ENCODE assay signal across 16 cellular contexts in the genomic region with DNA sequence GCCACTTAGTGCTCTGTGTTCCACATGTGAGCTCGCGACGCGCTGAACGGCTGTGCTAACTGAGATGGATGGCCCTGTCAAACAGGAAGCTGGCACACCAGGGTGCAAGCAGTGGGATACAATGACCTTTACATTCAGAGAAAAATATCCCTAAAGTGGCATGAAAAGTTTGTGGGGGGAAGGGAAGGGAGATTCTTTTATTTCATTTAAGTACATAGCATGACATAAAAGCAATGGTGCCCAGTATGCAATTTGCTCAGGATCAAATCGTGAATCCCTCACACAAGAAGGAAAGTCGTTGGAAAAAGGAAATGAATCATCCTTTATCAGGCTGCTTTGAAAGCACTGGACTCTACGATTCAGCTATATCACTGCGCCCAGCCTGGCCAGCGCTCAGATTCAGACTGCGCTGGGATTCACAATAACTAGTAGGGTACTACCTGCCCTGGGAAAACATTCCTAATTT. TPM values are rescaled to one million over a fixed set of nuclear protein-coding genes. Genes with fewer than 3 reads are reported as not detected.
DNase-seq lines count a peak whose midpoint lies in the region; ATAC-seq, FAIRE-seq and TF ChIP-seq lines count a peak whose summit lies in the region.
"Had no signal": no experiment of that assay in that cellular context is flagged by ENCODE, and none has a peak within 500 bp of the region (broad histone marks: within the 10 kb centered on the region; RNA-seq: fewer than 3 reads in every experiment).

No MANE protein-coding gene starts in this region.

- H3K9ac ChIP-seq in HCT116 (ENCODE audit: low read length) (peak overlapping the region; percentile 34), H1 (replicated peaks in 1 of 4; ENCODE audit: extremely low read depth in 1 of 4, low read depth in 3 of 4, low read length in 3 of 4) (no peak overlapping the region), neural progenitor cell (no peak overlapping the region)

- H3K4me3 ChIP-seq in HCT116 (replicated peaks in 1 of 2; ENCODE audit: low read depth in 1 of 2, low read length in 2 of 2) = peak overlapping the region; percentile 17 to 40; a peak in 3 of 4 replicates
- peak overlapping the region in 1 of 4 experiments; percentile 40; a peak in 1 of 8 replicates for H3K4me3 ChIP-seq in H1 (ENCODE audit: extremely low read depth in 1 of 4, insufficient read depth in 2 of 4, low read depth in 3 of 4, low read length in 4 of 4)
- no peak overlapping the region for H3K4me3 ChIP-seq in neural progenitor cell
- H3K4me3 ChIP-seq: ascending aorta had no signal

- intact Hi-C loops in HCT116 (cut with micrococcal nuclease) = no loop called here

- H3K18ac ChIP-seq in H1 (ENCODE audit: extremely low read depth, low read length) = no peak overlapping the region

- no peaks in the 10 kb centered on the region for H3K36me3 ChIP-seq in HCT116 (ENCODE audit: control insufficient read depth in 1 of 2, insufficient read depth in 2 of 2, low read length in 2 of 2)
- no peaks in the 10 kb centered on the region for H3K36me3 ChIP-seq in H1 (ENCODE audit: control insufficient read depth in 2 of 4, insufficient read depth in 4 of 4, low read length in 3 of 4)
- H3K36me3 ChIP-seq in neural progenitor cell = no peaks in the 10 kb centered on the region

- H3K4me2 ChIP-seq in HCT116 (ENCODE audit: low read length) (peak overlapping the region; percentile 70), H1 (ENCODE audit: insufficient read depth in 1 of 2, low read depth in 2 of 2, low read length in 2 of 2) (peak overlapping the region; percentile 61 to 72), neural progenitor cell (no peak overlapping the region)

- H3K9me3 ChIP-seq in HCT116 (ENCODE audit: control insufficient read depth in 1 of 2, insufficient read depth in 1 of 2, low read depth in 1 of 2, low read length in 2 of 2) (no peaks in the 10 kb centered on the region), H1 (ENCODE audit: insufficient read depth in 2 of 2, low read depth in 1 of 2, low read length in 1 of 2) (no peaks in the 10 kb centered on the region), neural progenitor cell (ENCODE audit: low read depth) (no peaks in the 10 kb centered on the region)
- H3K9me3 ChIP-seq: ascending aorta had no signal

- POLR2A ChIA-PET in HCT116 (lab: Charles Lee) = interaction anchor here (1.0 to 1.2 kb wide), 2 partner anchors 10 to 27 kb away, joined by 3 read pairs; no protein-coding TSS in a partner anchor
- POLR2A ChIA-PET in H1 (lab: Charles Lee; ENCODE audit: partially characterized antibody) = interaction anchor here (0.6 to 2.0 kb wide), 5 partner anchors 10 to 35 kb away, joined by 3 to 5 read pairs (median 3); no protein-coding TSS in a partner anchor

- DNase-seq in HCT116 (ENCODE audit: low read depth, low spot score) = peak; percentile 58
- DNase-seq in NCI-H69 (lab: John Stamatoyannopoulos, UW) = peak; percentile 88
- DNase-seq in H1 (ENCODE audit: low read depth in 1 of 2, low spot score in 2 of 2) = no peak
- DNase-seq in neural progenitor cell (ENCODE audit: low spot score) = peak; percentile 11
- DNase-seq in SK-N-DZ (ENCODE audit: low spot score) = no peak
- DNase-seq in activated naive CD8-positive, alpha-beta T cell treated with anti-CD3 and anti-CD28 coated beads, Interleukin-2, amount 50 U/mL, for 24 hours = no peak
- DNase-seq: activated CD4-positive, alpha-beta T cell treated with anti-CD3 and anti-CD28 coated beads for 4 hours; COR-L47; midbrain; NCI-H1436; trophoblast cell had no signal

- 27% methylated on average over 11 of the region's 11 CpGs; no CpG with 5 or more reads in 1 of the 2 experiments for WGBS in H1 (ENCODE audit: extremely low coverage in 1 of 2, insufficient coverage in 1 of 2, insufficient read length in 1 of 2, insufficient replicate concordance in 2 of 2, low coverage in 1 of 2, low lambda C conversion rate in 2 of 2, missing lambda C conversion rate in 1 of 2), 2 experiments

- no peak overlapping the region for H4K5ac ChIP-seq in H1 (ENCODE audit: insufficient read length, low read depth, low read length)

- H3K4ac ChIP-seq in H1 (replicated peaks; ENCODE audit: insufficient read length, low read depth, low read length) = no peak overlapping the region

- no peak overlapping the region for H3K23ac ChIP-seq in H1 (ENCODE audit: insufficient read length)

- no peaks in the 10 kb centered on the region for H3K23me2 ChIP-seq in H1 (ENCODE audit: low read depth, low read length)

- CTCF ChIA-PET in HCT116 (lab: Charles Lee) (no interaction called here), H1 (lab: Charles Lee; ENCODE audit: partially characterized antibody) (interaction anchor here (1.1 to 1.7 kb wide), 5 partner anchors 17 to 38 kb away, joined by 4 to 9 read pairs (median 5); no protein-coding TSS in a partner anchor)

- RAD21 ChIA-PET in HCT116 (lab: Charles Lee; ENCODE audit: low non-redundant PET in 1 of 2, low total read pairs in 2 of 2, uncharacterized antibody in 2 of 2, unreplicated experiment in 2 of 2) = no interaction called here

- no TSS peak for BruUV-seq in HCT116 (replicated peaks; lab: Mats Ljungman, UMichigan)

- no peak overlapping the region for H2AK5ac ChIP-seq in H1 (ENCODE audit: low read depth, low read length)

- H3K14ac ChIP-seq in H1 (ENCODE audit: insufficient read length) = no peak overlapping the region

- no peaks in the 10 kb centered on the region for H3K9me2 ChIP-seq in HCT116 (ENCODE audit: insufficient read depth)

- H3K79me1 ChIP-seq in H1 (ENCODE audit: low read depth, low read length) = no peaks in the 10 kb centered on the region

- TF ChIP-seq POLR2A in HCT116 (IDR thresholded peaks at IDR 0.05; ENCODE audit: borderline replicate concordance, extremely low read depth, insufficient read depth, insufficient read length) = no peak
- TF ChIP-seq POLR2A in H1 (IDR thresholded peaks at IDR 0.05; ENCODE audit: control extremely low read depth in 1 of 2, low read depth in 2 of 2, low read length in 2 of 2) = no peak

- no peak overlapping the region for H2BK12ac ChIP-seq in H1 (ENCODE audit: low read depth, low read length)

- no peak overlapping the region for H2BK20ac ChIP-seq in H1 (ENCODE audit: low read length)

- H3K27me3 ChIP-seq in HCT116 (ENCODE audit: insufficient read depth, low read length) (no peaks in the 10 kb centered on the region), H1 (replicated peaks in 1 of 4; ENCODE audit: control insufficient read depth in 3 of 4, extremely low read depth in 1 of 4, insufficient read depth in 3 of 4, low read length in 3 of 4) (no peaks in the 10 kb centered on the region), neural progenitor cell (no peaks in the 10 kb centered on the region)
- H3K27me3 ChIP-seq: ascending aorta had no signal

- peak; percentile 80 for ATAC-seq in HCT116
- ATAC-seq in activated CD4-positive, CD25-positive, alpha-beta regulatory T cell treated with anti-CD3 and anti-CD28 coated beads, Interleukin-2, amount 50 U/mL, for 24 hours = no peak
- ATAC-seq in activated naive CD8-positive, alpha-beta T cell treated with anti-CD3 and anti-CD28 coated beads, Interleukin-2, amount 50 U/mL, for 24 hours = no peak
- ATAC-seq in GM18502 (IDR thresholded peaks at IDR 0.05; ENCODE audit: poor library complexity, unreplicated experiment) = no peak

- no peak for FAIRE-seq in H1 (lab: Jason Lieb, UNC)
- FAIRE-seq: endometrium had no signal

- no peak overlapping the region for H4K91ac ChIP-seq in H1 (replicated peaks; ENCODE audit: insufficient read length, low read length)

- H2BK15ac ChIP-seq in H1 (ENCODE audit: low read length) = no peak overlapping the region

- TF ChIP-seq EP300 in H1 (IDR thresholded peaks at IDR 0.05; ENCODE audit: borderline replicate concordance in 1 of 2, low read depth in 2 of 2, low read length in 2 of 2) = 0 out of 3 replicates have a peak, but pooled peaks of 1 of the 2 experiments have one; percentile 8

- H2BK120ac ChIP-seq in H1 (replicated peaks; ENCODE audit: low read depth, low read length) = no peak overlapping the region

- peaks cover 6% of the 10 kb centered on the region; the same call in 1 of the 2 replicates for H3K79me2 ChIP-seq in HCT116 (ENCODE audit: insufficient read depth, low read length)
- no peaks in the 10 kb centered on the region for H3K79me2 ChIP-seq in H1 (ENCODE audit: control insufficient read depth in 1 of 2, insufficient read depth in 2 of 2, low read length in 2 of 2)
- H3K79me2 ChIP-seq in neural progenitor cell (ENCODE audit: low read depth) = no peaks in the 10 kb centered on the region

- peaks cover 43 to 45% of the 10 kb centered on the region in 2 experiments for H3K4me1 ChIP-seq in HCT116 (ENCODE audit: control insufficient read depth in 1 of 2, insufficient read depth in 2 of 2, low read length in 2 of 2)
- peaks cover 0 to 10% (median 3%) of the 10 kb centered on the region in 4 experiments; a peak in 4 of 7 replicates for H3K4me1 ChIP-seq in H1 (replicated peaks in 1 of 4; ENCODE audit: control insufficient read depth in 3 of 4, insufficient read depth in 4 of 4, low read length in 3 of 4)
- peaks cover 7% of the 10 kb centered on the region for H3K4me1 ChIP-seq in neural progenitor cell
- H3K4me1 ChIP-seq: ascending aorta had no signal

- H3K27ac Mint-ChIP-seq in neural progenitor cell = no peak overlapping the region
- no peak overlapping the region for H3K27ac Mint-ChIP-seq in activated naive CD8-positive, alpha-beta T cell treated with anti-CD3 and anti-CD28 coated beads, Interleukin-2, amount 50 U/mL, for 24 hours
- H3K27ac Mint-ChIP-seq: progenitor cell of endocrine pancreas had no signal

- H3F3A ChIP-seq in neural progenitor cell (ENCODE audit: low read depth) = no peaks in the 10 kb centered on the region

- no peaks in the 10 kb centered on the region for H3K27me3 Mint-ChIP-seq in neural progenitor cell (ENCODE audit: insufficient read depth, low read depth)
- peaks cover 20% of the 10 kb centered on the region for H3K27me3 Mint-ChIP-seq in activated naive CD8-positive, alpha-beta T cell treated with anti-CD3 and anti-CD28 coated beads, Interleukin-2, amount 50 U/mL, for 24 hours

- H3K4me1 Mint-ChIP-seq in neural progenitor cell = peaks cover 27% of the 10 kb centered on the region
- H3K4me1 Mint-ChIP-seq in activated naive CD8-positive, alpha-beta T cell treated with anti-CD3 and anti-CD28 coated beads, Interleukin-2, amount 50 U/mL, for 24 hours = no peaks in the 10 kb centered on the region

- no peaks in the 10 kb centered on the region for H3K36me3 Mint-ChIP-seq in neural progenitor cell
- no peaks in the 10 kb centered on the region for H3K36me3 Mint-ChIP-seq in activated naive CD8-positive, alpha-beta T cell treated with anti-CD3 and anti-CD28 coated beads, Interleukin-2, amount 50 U/mL, for 24 hours (ENCODE audit: low read depth)

- no peak overlapping the region for H4K8ac ChIP-seq in H1 (ENCODE audit: extremely low read depth, insufficient read depth, low read length)

- TF ChIP-seq RAD21 in HCT116 (IDR thresholded peaks at IDR 0.05; ENCODE audit: low read depth) = no peak
- no peak for TF ChIP-seq RAD21 in H1 (IDR thresholded peaks at IDR 0.05 in 1 of 2, conservative IDR thresholded peaks at IDR 0.05 in 1 of 2; ENCODE audit: low read depth in 2 of 2, low read length in 2 of 2)

- H2AFZ ChIP-seq in HCT116 (ENCODE audit: low read depth, low read length, poor library complexity, severe bottlenecking) = peak overlapping the region; percentile 24
- 0 out of 2 replicates have a peak overlapping the region, but pooled peaks have one; percentile 55 for H2AFZ ChIP-seq in H1 (ENCODE audit: low read length)
- H2AFZ ChIP-seq in neural progenitor cell (replicated peaks) = no peak overlapping the region

- H3K56ac ChIP-seq in H1 (replicated peaks; ENCODE audit: insufficient read length, low read depth, low read length) = no peak overlapping the region

- no peaks in the 10 kb centered on the region for H3K9me3 Mint-ChIP-seq in neural progenitor cell
- H3K9me3 Mint-ChIP-seq in activated naive CD8-positive, alpha-beta T cell treated with anti-CD3 and anti-CD28 coated beads, Interleukin-2, amount 50 U/mL, for 24 hours = no peaks in the 10 kb centered on the region

- no peak overlapping the region for H2BK5ac ChIP-seq in H1 (ENCODE audit: low read depth, low read length)

- peak overlapping the region; percentile 75 for H3K27ac ChIP-seq in HCT116 (ENCODE audit: low read depth, low read length)
- H3K27ac ChIP-seq in H1 (ENCODE audit: low read depth, low read length) = peak overlapping the region; percentile 52; the same call in 1 of the 2 replicates
- H3K27ac ChIP-seq in neural progenitor cell = no peak overlapping the region
- H3K27ac ChIP-seq: ascending aorta had no signal

- TF ChIP-seq CTCF in HCT116 (IDR thresholded peaks at IDR 0.05 in 2 of 3, conservative IDR thresholded peaks at IDR 0.05 in 1 of 3; ENCODE audit: borderline replicate concordance in 1 of 3, insufficient read depth in 1 of 3, low read depth in 2 of 3, low read length in 2 of 3) (no peak), H1 (IDR thresholded peaks at IDR 0.05; ENCODE audit: control extremely low read depth in 1 of 3, insufficient read depth in 1 of 3, low read depth in 1 of 3, low read length in 3 of 3) (no peak), neural progenitor cell (IDR thresholded peaks at IDR 0.05) (no peak)

- no peaks in the 10 kb centered on the region for H4K20me1 ChIP-seq in HCT116 (ENCODE audit: insufficient read depth)
- no peaks in the 10 kb centered on the region for H4K20me1 ChIP-seq in H1 (replicated peaks in 1 of 2; ENCODE audit: control insufficient read depth in 1 of 2, insufficient read depth in 2 of 2, low read length in 2 of 2)
- no peaks in the 10 kb centered on the region for H4K20me1 ChIP-seq in neural progenitor cell (ENCODE audit: low read depth)

- peak overlapping the region; percentile 73 for H3K4me3 Mint-ChIP-seq in neural progenitor cell
- no peak overlapping the region for H3K4me3 Mint-ChIP-seq in activated naive CD8-positive, alpha-beta T cell treated with anti-CD3 and anti-CD28 coated beads, Interleukin-2, amount 50 U/mL, for 24 hours

RNA-seq across cellular contexts. Expression of gene SATB2, which starts 26.0 kb away (rescaled TPM):
- total RNA-seq in HCT116 (2021; ENCODE audit: unreplicated experiment) = 13.8 TPM
- polyA plus RNA-seq in HCT116 (2012) = 3.9 and 4.0 TPM in 2 replicates
- 5.1 and 5.7 TPM in 2 replicates for total RNA-seq in H1 (2021; fragmentation: NEBNext Ultra II Directional; extraction: Animal tissue kit (Norgen Biotek cat#: 25700))
- 1.3 and 1.4 TPM in 2 replicates for polyA plus RNA-seq in H1 (2011; rRNA removed)
- polyA plus RNA-seq in H1 (2011; cell fraction: cytosol; rRNA removed) = 1.6 TPM
- 4.4 TPM for polyA plus RNA-seq in H1 (2011; cell fraction: nucleus; rRNA removed)
- 1.4 to 3.3 TPM (median 2.1 TPM) in 4 replicates for polyA plus RNA-seq in H1 (2012, experiment 1 of 2)
- 0.41 TPM for polyA plus RNA-seq in H1 (2012, experiment 2 of 2)
- polyA plus RNA-seq in H1 (2013, experiment 1 of 2) = 2.7 TPM
- polyA plus RNA-seq in H1 (2013, experiment 2 of 2) = 2.7 TPM
- polyA minus RNA-seq in H1 (2011; rRNA and poly(A)+ RNA removed) = 4.3 and 6.1 TPM in 2 replicates
- polyA minus RNA-seq in H1 (2011; cell fraction: cytosol; rRNA and poly(A)+ RNA removed) = 2.6 TPM
- polyA minus RNA-seq in H1 (2011; cell fraction: nucleus; rRNA and poly(A)+ RNA removed) = 12.3 TPM
- total RNA-seq in neural progenitor cell (ENCODE audit: low replicate concordance) = 2.2 and 3.7 TPM in 2 replicates
- polyA plus RNA-seq in SK-N-DZ (2014; cell fraction: cytosol; rRNA removed) = 13.0 and 13.4 TPM in 2 replicates
- polyA plus RNA-seq in SK-N-DZ (2014; cell fraction: nucleus; rRNA removed) = 21.5 and 28.5 TPM in 2 replicates

Comparison
In these comparisons a context has a peak if more than half of its experiments do, and no peak if none do; other contexts are left out.
1. DNase-seq: peak in HCT116 (single experiment), NCI-H69 (single experiment) and neural progenitor cell (single experiment); none in H1 (0 of 2), SK-N-DZ (single experiment) and activated naive CD8-positive, alpha-beta T cell treated with anti-CD3 and anti-CD28 coated beads, Interleukin-2, amount 50 U/mL, for 24 hours (single experiment).
2. Of the 16 proteins assayed by ChIP-seq in both H1 and HCT116: peak only in H1: none; only in HCT116: FOSL1, JUND, POLR2AphosphoS5, SIN3A and SP1; in both: MAX; in neither: 10.